4 cellular contexts compared by ENCODE assay signal in the genomic region with DNA sequence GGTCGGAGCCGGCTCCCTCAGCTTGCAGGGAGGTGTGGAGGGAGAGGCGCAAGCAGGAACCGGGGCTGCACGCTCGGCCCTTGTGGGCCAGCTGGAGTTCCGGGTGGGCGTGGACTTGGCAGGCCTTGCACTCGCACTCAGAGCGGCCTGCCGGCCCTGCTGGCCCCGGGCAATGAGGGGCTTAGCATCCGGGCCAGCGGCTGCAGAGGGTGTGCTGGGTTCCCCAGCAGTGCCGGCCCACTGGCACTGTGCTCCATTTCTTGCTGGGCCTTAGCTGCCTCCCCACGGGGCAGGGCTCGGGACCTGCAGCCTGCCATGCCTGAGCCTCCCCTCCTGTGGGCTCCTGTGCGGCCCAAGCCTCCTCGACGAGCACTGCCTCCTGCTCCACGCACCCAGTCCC. TPM values are rescaled to one million over a fixed set of nuclear protein-coding genes. Genes with fewer than 3 reads are reported as not detected.
"Had no signal": no experiment of that assay in that cellular context is flagged by ENCODE, and none has a peak within 500 bp of the region (broad histone marks: within the 10 kb centered on the region; RNA-seq: fewer than 3 reads in every experiment).

No MANE protein-coding gene starts in this region.

RNA-seq across cellular contexts. Expression of a gene that starts 11.2 kb away (rescaled TPM):
- total RNA-seq: H4, HepG2, HT1080 had no signal
- polyA plus RNA-seq: HepG2, IgD-negative memory B cell had no signal

RNA-seq across cellular contexts. Expression of a gene that starts 41.9 kb away (rescaled TPM):
- polyA plus RNA-seq: IgD-negative memory B cell had no signal
